Comparison of ENCODE assay signal across 9 cellular contexts in the genomic region with DNA sequence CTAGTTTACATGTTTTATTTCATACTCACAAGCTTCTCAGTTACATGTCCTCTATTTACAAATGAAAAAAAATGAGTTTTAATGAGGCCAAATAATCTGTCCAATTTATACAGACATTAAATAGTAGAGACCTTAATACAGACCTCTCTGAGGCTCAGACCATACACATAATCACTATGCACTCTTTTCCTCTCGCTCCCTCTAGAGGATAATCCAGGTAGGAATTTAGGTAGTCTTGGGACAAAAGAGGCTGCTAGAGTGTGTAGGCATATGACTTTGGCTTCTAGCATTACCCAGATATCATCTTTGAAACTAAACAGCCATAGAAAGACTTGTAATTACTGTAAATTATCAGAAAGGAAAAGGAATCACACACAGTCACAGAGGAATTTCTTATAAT.
DNase-seq lines count a peak whose midpoint lies in the region; TF ChIP-seq lines count a peak whose summit lies in the region.
"Had no signal": no experiment of that assay in that cellular context is flagged by ENCODE, and none has a peak within 500 bp of the region (broad histone marks: within the 10 kb centered on the region; RNA-seq: fewer than 3 reads in every experiment).

No MANE protein-coding gene starts in this region.

- peak overlapping the region in 4 of 59 donors; percentile 23 to 34 (median 28) for H3K27ac ChIP-seq in dorsolateral prefrontal cortex
- H3K27ac ChIP-seq: SK-N-MC had no signal

- intact Hi-C loops in dorsolateral prefrontal cortex (cut with DNase I) (no loop called here), posterior cingulate gyrus (cut with DNase I) (no loop called here)

- no peak overlapping the region for H3K4me3 ChIP-seq in dorsolateral prefrontal cortex
- H3K4me3 ChIP-seq: SK-N-MC had no signal

- DNase-seq in NCI-H2029 (lab: John Stamatoyannopoulos, UW) (peak; percentile 5), NCI-H2029 treated with DMSO at 0.1 percent for 48 hours (lab: John Stamatoyannopoulos, UW) (no peak), NCI-H460 (ENCODE audit: extremely low read depth, low read depth) (peak; percentile 85), dorsolateral prefrontal cortex (no peak), pons (ENCODE audit: low spot score) (peak; percentile 14), posterior cingulate gyrus (no peak)
- DNase-seq in stimulated activated CD4-positive, alpha-beta T cell treated with anti-CD3 and anti-CD28 coated beads, Interleukin-4, amount 100 ng/mL, for 1 hour = no peak
- DNase-seq in activated CD4-positive, alpha-beta T cell treated with anti-CD3 and anti-CD28 coated beads for 48 hours = no peak

- TF ChIP-seq CTCF in dorsolateral prefrontal cortex (IDR thresholded peaks at IDR 0.05 in 54 of 56, conservative IDR thresholded peaks at IDR 0.05 in 2 of 56; ENCODE audit: low read depth in 1 of 56, partially characterized antibody in 56 of 56) = peak in 29 of 56 donors; percentile 10 to 44 (median 25)

- H3K27me3 ChIP-seq in dorsolateral prefrontal cortex = peaks cover 0 to 2% (median 0%) of the 10 kb centered on the region in 45 donors

Comparison
In these comparisons a context has a peak if more than half of its experiments do, and no peak if none do; other contexts are left out.
1. DNase-seq: peak in NCI-H2029 (single experiment), NCI-H460 (single experiment) and pons (single experiment); none in NCI-H2029 treated with DMSO at 0.1 percent for 48 hours (single experiment), dorsolateral prefrontal cortex (0 of 10), stimulated activated CD4-positive, alpha-beta T cell treated with anti-CD3 and anti-CD28 coated beads, Interleukin-4, amount 100 ng/mL, for 1 hour (single experiment), activated CD4-positive, alpha-beta T cell treated with anti-CD3 and anti-CD28 coated beads for 48 hours (single experiment) and posterior cingulate gyrus (0 of 10).